In genomic region chr12:102169922-102170698, GRCh38 we compare ENCODE assay signal across 8 cellular contexts. TPM values are rescaled to one million over a fixed set of nuclear protein-coding genes. Genes with fewer than 3 reads are reported as not detected.
A peak's percentile ranks its signal among the peaks of the same experiment; 100 is the strongest.
DNase-seq lines count a peak whose midpoint lies in the region; ATAC-seq and TF ChIP-seq lines count a peak whose summit lies in the region.

No MANE protein-coding gene starts in this region.

- H3K9me2 ChIP-seq in HCT116 (ENCODE audit: insufficient read depth), result no peaks in the 10 kb centered on the region

- ATAC-seq in HCT116 (peak; percentile 78), HG03025 (IDR thresholded peaks at IDR 0.05; ENCODE audit: low FRiP score, unreplicated experiment) (no peak), GM21529 (IDR thresholded peaks at IDR 0.05; ENCODE audit: unreplicated experiment) (no peak)

- no TSS peak for BruUV-seq in HCT116 (replicated peaks; lab: Mats Ljungman, UMichigan)

- peaks cover 0 to 7% of the 10 kb centered on the region in 2 experiments; a peak in 2 of 4 replicates for H3K36me3 ChIP-seq in HCT116 (ENCODE audit: control insufficient read depth in 1 of 2, insufficient read depth in 2 of 2, low read length in 2 of 2)

- H3K4me3 ChIP-seq in HCT116 (replicated peaks in 1 of 2; ENCODE audit: low read depth in 1 of 2, low read length in 2 of 2) (no peak overlapping the region), fibroblast of pulmonary artery (replicated peaks; ENCODE audit: low read depth, low read length) (no peak overlapping the region)

- CTCF ChIA-PET in HCT116 (lab: Charles Lee), result interaction anchor here (0.8 to 1.6 kb wide), 6 partner anchors 11 to 532 kb away, joined by 3 to 10 read pairs (median 4); no protein-coding TSS in a partner anchor

- RAD21 ChIA-PET in HCT116 (lab: Charles Lee; ENCODE audit: low non-redundant PET in 1 of 2, low total read pairs in 2 of 2, uncharacterized antibody in 2 of 2, unreplicated experiment in 2 of 2), result no interaction called here

- no peak overlapping the region for H3K4me2 ChIP-seq in HCT116 (ENCODE audit: low read length)

- POLR2A ChIA-PET in HCT116 (lab: Charles Lee), result no interaction called here

- no peak overlapping the region for H3K27ac ChIP-seq in HCT116 (ENCODE audit: low read depth, low read length)

- H4K20me1 ChIP-seq in HCT116 (ENCODE audit: insufficient read depth), result no peaks in the 10 kb centered on the region

- intact Hi-C loops in HCT116 (cut with micrococcal nuclease), result loop anchor here (2.0 kb wide), 1 partner anchor 315 kb away; no protein-coding TSS in a partner anchor

- DNase-seq in Daoy (ENCODE audit: low read depth), result peak; percentile 23
- DNase-seq in HCT116 (ENCODE audit: low read depth, low spot score), result peak; percentile 4
- DNase-seq in RPMI7951 (ENCODE audit: low read depth), result peak; percentile 18
- DNase-seq in fibroblast of pulmonary artery (ENCODE audit: low read depth), result peak; percentile 59
- peak; percentile 24 for DNase-seq in renal cortical epithelial cell (ENCODE audit: low read depth)
- no peak for DNase-seq in activated naive CD4-positive, alpha-beta T cell (lab: John Stamatoyannopoulos, UW)

- peak; percentile 59 for TF ChIP-seq RAD21 in HCT116 (IDR thresholded peaks at IDR 0.05; ENCODE audit: low read depth)

- H3K9ac ChIP-seq in HCT116 (ENCODE audit: low read length), result no peak overlapping the region

- TF ChIP-seq CTCF in HCT116 (IDR thresholded peaks at IDR 0.05 in 2 of 3, conservative IDR thresholded peaks at IDR 0.05 in 1 of 3; ENCODE audit: borderline replicate concordance in 1 of 3, insufficient read depth in 1 of 3, low read depth in 2 of 3, low read length in 2 of 3), result peak; percentile 24 to 66 (median 61); a peak in 5 of 6 replicates
- peak; percentile 81 for TF ChIP-seq CTCF in fibroblast of pulmonary artery (IDR thresholded peaks at IDR 0.05; ENCODE audit: low read length, missing control alignments)

- no peaks in the 10 kb centered on the region for H3K9me3 ChIP-seq in HCT116 (ENCODE audit: control insufficient read depth in 1 of 2, insufficient read depth in 1 of 2, low read depth in 1 of 2, low read length in 2 of 2)

- no peaks in the 10 kb centered on the region for H3K27me3 ChIP-seq in HCT116 (ENCODE audit: insufficient read depth, low read length)

- no peak overlapping the region for H2AFZ ChIP-seq in HCT116 (ENCODE audit: low read depth, low read length, poor library complexity, severe bottlenecking)

- no peaks in the 10 kb centered on the region for H3K4me1 ChIP-seq in HCT116 (ENCODE audit: control insufficient read depth in 1 of 2, insufficient read depth in 2 of 2, low read length in 2 of 2)

- no peaks in the 10 kb centered on the region for H3K79me2 ChIP-seq in HCT116 (ENCODE audit: insufficient read depth, low read length)

- no peak for TF ChIP-seq POLR2A in HCT116 (IDR thresholded peaks at IDR 0.05; ENCODE audit: borderline replicate concordance, extremely low read depth, insufficient read depth, insufficient read length)

TF ChIP-seq in HCT116, 20 proteins besides CTCF, POLR2A, EP300 and RAD21:
- TF ChIP-seq, protein P1, sequence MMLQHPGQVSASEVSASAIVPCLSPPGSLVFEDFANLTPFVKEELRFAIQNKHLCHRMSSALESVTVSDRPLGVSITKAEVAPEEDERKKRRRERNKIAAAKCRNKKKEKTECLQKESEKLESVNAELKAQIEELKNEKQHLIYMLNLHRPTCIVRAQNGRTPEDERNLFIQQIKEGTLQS (IDR thresholded peaks at IDR 0.05), result no peak
- TF ChIP-seq EZH2phosphoT487 (IDR thresholded peaks at IDR 0.05; ENCODE audit: borderline replicate concordance), result no peak
- no peak for TF ChIP-seq TCF7L2 (IDR thresholded peaks at IDR 0.05; ENCODE audit: borderline replicate concordance, extremely low read depth, insufficient read depth, insufficient read length)
- no peak for TF ChIP-seq FOSL1 (IDR thresholded peaks at IDR 0.05; ENCODE audit: low read depth)
- TF ChIP-seq JUND (IDR thresholded peaks at IDR 0.05), result no peak
- no peak for TF ChIP-seq YY1 (IDR thresholded peaks at IDR 0.05; ENCODE audit: extremely low read depth, insufficient replicate concordance, low read depth, low read length)
- no peak for TF ChIP-seq ZBTB33 (IDR thresholded peaks at IDR 0.05; ENCODE audit: extremely low read depth, insufficient replicate concordance, low read length)
- TF ChIP-seq ZFX (IDR thresholded peaks at IDR 0.05), result no peak
- no peak for TF ChIP-seq SP1 (IDR thresholded peaks at IDR 0.05; ENCODE audit: low read depth)
- TF ChIP-seq ELF1 (IDR thresholded peaks at IDR 0.05; ENCODE audit: borderline replicate concordance, low read depth), result no peak
- TF ChIP-seq EZH2 (IDR thresholded peaks at IDR 0.05), result no peak

RNA-seq across cellular contexts. Expression of gene PMCH, which starts 27.5 kb away (rescaled TPM):
- total RNA-seq in Daoy (2014; rRNA removed; shearing (Covaris generic)), result not detected in 2 replicates
- total RNA-seq in HCT116 (2021; ENCODE audit: unreplicated experiment), result not detected
- not detected in 2 replicates for polyA plus RNA-seq in HCT116 (2012)
- not detected in 2 replicates for total RNA-seq in RPMI7951 (2014; rRNA removed; shearing (Covaris generic))
- not detected in 2 replicates for total RNA-seq in renal cortical epithelial cell

RNA-seq across cellular contexts. Expression of gene PARPBP, which starts 50.1 kb away (rescaled TPM):
- 43.3 and 66.3 TPM in 2 replicates for total RNA-seq in Daoy (2014; rRNA removed; shearing (Covaris generic))
- total RNA-seq in HCT116 (2021; ENCODE audit: unreplicated experiment) (23.5 TPM), renal cortical epithelial cell (9.0 and 13.0 TPM in 2 replicates)
- 4.8 and 8.9 TPM in 2 replicates for polyA plus RNA-seq in HCT116 (2012)
- 43.1 and 59.6 TPM in 2 replicates for total RNA-seq in RPMI7951 (2014; rRNA removed; shearing (Covaris generic))

RNA-seq across cellular contexts. Expression of gene NUP37, which starts 50.2 kb away (rescaled TPM):
- 135 and 146 TPM in 2 replicates for total RNA-seq in Daoy (2014; rRNA removed; shearing (Covaris generic))
- 77.5 TPM for total RNA-seq in HCT116 (2021; ENCODE audit: unreplicated experiment)
- polyA plus RNA-seq in HCT116 (2012), result 47.8 and 65.7 TPM in 2 replicates
- total RNA-seq in RPMI7951 (2014; rRNA removed; shearing (Covaris generic)), result 74.9 and 82.5 TPM in 2 replicates
- total RNA-seq in renal cortical epithelial cell, result 66.0 and 73.1 TPM in 2 replicates

Comparison
In these comparisons a context has a peak if more than half of its experiments do, and no peak if none do; other contexts are left out.
1. DNase-seq: peak in Daoy (single experiment), HCT116 (single experiment), RPMI7951 (single experiment), fibroblast of pulmonary artery (single experiment) and renal cortical epithelial cell (single experiment); none in activated naive CD4-positive, alpha-beta T cell (0 of 4).